ENCODE assay signal across 16 cellular contexts in genomic region chr15:48946840-48947187, GRCh38.
"Had no signal": no experiment of that assay in that cellular context is flagged by ENCODE, and none has a peak within 500 bp of the region (broad histone marks: within the 10 kb centered on the region; RNA-seq: fewer than 3 reads in every experiment).

No MANE protein-coding gene starts in this region.

- H3K27me3 ChIP-seq: brain microvascular endothelial cell, dorsolateral prefrontal cortex, esophagus squamous epithelium, heart left ventricle had no signal

- H3K36me3 ChIP-seq: brain microvascular endothelial cell, esophagus squamous epithelium, heart left ventricle had no signal

- ATAC-seq: natural killer cell; stimulated activated naive B cell treated with anti-CD40 and anti-IgM and Interleukin-4, amounts not matched to agents 10 μg/mL and 1 μg/mL and 100 μg/mL, for 72 hours; T-helper 17 cell had no signal

- DNase-seq: activated CD4-positive, alpha-beta T cell treated with anti-CD3 and anti-CD28 coated beads for 4 hours; activated CD4-positive, alpha-beta T cell treated with anti-CD3 and anti-CD28 coated beads, Interleukin-2, amount 50 U/mL, for 48 hours; activated CD4-positive, CD25-positive, alpha-beta regulatory T cell; activated gamma-delta T cell; brain microvascular endothelial cell; central memory CD4-positive, alpha-beta T cell; dorsolateral prefrontal cortex; esophagus squamous epithelium; heart left ventricle; kidney; midbrain; natural killer cell; stimulated activated CD4-positive, alpha-beta T cell treated with anti-CD3 and anti-CD28 coated beads, Interleukin-2, amount 100 ng/mL, for 48 hours; stimulated activated CD8-positive, alpha-beta memory T cell treated with anti-CD3 and anti-CD28 coated beads, Interleukin-4, amount 100 ng/mL, for 48 hours; stimulated activated naive B cell treated with anti-CD40 and anti-IgM and Interleukin-4, amounts not matched to agents 10 μg/mL and 1 μg/mL and 100 μg/mL, for 72 hours; T-helper 17 cell had no signal

- H3K9me3 ChIP-seq: esophagus squamous epithelium, heart left ventricle had no signal

- H3K27ac ChIP-seq: brain microvascular endothelial cell, esophagus squamous epithelium had no signal

- H3K4me3 ChIP-seq: dorsolateral prefrontal cortex, esophagus squamous epithelium had no signal

- H3K4me1 ChIP-seq: esophagus squamous epithelium had no signal
